ENCODE assay signal across 1 cellular context in genomic region chr3:186538779-186539178, GRCh38.
TF ChIP-seq lines count a peak whose summit lies in the region.

No MANE protein-coding gene starts in this region.

TF ChIP-seq in WTC11, 78 proteins besides CTCF, POLR2A, EP300 and RAD21 (continued from another document):
- TF ChIP-seq, protein P1, sequence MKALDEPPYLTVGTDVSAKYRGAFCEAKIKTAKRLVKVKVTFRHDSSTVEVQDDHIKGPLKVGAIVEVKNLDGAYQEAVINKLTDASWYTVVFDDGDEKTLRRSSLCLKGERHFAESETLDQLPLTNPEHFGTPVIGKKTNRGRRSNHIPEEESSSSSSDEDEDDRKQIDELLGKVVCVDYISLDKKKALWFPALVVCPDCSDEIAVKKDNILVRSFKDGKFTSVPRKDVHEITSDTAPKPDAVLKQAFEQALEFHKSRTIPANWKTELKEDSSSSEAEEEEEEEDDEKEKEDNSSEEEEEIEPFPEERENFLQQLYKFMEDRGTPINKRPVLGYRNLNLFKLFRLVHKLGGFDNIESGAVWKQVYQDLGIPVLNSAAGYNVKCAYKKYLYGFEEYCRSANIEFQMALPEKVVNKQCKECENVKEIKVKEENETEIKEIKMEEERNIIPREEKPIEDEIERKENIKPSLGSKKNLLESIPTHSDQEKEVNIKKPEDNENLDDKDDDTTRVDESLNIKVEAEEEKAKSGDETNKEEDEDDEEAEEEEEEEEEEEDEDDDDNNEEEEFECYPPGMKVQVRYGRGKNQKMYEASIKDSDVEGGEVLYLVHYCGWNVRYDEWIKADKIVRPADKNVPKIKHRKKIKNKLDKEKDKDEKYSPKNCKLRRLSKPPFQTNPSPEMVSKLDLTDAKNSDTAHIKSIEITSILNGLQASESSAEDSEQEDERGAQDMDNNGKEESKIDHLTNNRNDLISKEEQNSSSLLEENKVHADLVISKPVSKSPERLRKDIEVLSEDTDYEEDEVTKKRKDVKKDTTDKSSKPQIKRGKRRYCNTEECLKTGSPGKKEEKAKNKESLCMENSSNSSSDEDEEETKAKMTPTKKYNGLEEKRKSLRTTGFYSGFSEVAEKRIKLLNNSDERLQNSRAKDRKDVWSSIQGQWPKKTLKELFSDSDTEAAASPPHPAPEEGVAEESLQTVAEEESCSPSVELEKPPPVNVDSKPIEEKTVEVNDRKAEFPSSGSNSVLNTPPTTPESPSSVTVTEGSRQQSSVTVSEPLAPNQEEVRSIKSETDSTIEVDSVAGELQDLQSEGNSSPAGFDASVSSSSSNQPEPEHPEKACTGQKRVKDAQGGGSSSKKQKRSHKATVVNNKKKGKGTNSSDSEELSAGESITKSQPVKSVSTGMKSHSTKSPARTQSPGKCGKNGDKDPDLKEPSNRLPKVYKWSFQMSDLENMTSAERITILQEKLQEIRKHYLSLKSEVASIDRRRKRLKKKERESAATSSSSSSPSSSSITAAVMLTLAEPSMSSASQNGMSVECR (CRISPR knock-in tag; IDR thresholded peaks at IDR 0.05; ENCODE audit: borderline replicate concordance), result no peak
- TF ChIP-seq CBFB (CRISPR knock-in tag; IDR thresholded peaks at IDR 0.05; ENCODE audit: low read depth), result no peak
- TF ChIP-seq IRF2 (CRISPR knock-in tag; IDR thresholded peaks at IDR 0.05; ENCODE audit: borderline replicate concordance, low read depth), result no peak
- TF ChIP-seq ATF1 (CRISPR knock-in tag; IDR thresholded peaks at IDR 0.05), result no peak
- TF ChIP-seq CREB1 (CRISPR knock-in tag; IDR thresholded peaks at IDR 0.05), result no peak
- TF ChIP-seq ZNF423 (CRISPR knock-in tag; IDR thresholded peaks at IDR 0.05), result no peak
- TF ChIP-seq ZNF121 (CRISPR knock-in tag; IDR thresholded peaks at IDR 0.05), result no peak
- TF ChIP-seq ZNF281 (CRISPR knock-in tag; IDR thresholded peaks at IDR 0.05), result no peak
- TF ChIP-seq FOXJ3 (CRISPR knock-in tag; IDR thresholded peaks at IDR 0.05; ENCODE audit: borderline replicate concordance), result no peak
